In the genomic region with DNA sequence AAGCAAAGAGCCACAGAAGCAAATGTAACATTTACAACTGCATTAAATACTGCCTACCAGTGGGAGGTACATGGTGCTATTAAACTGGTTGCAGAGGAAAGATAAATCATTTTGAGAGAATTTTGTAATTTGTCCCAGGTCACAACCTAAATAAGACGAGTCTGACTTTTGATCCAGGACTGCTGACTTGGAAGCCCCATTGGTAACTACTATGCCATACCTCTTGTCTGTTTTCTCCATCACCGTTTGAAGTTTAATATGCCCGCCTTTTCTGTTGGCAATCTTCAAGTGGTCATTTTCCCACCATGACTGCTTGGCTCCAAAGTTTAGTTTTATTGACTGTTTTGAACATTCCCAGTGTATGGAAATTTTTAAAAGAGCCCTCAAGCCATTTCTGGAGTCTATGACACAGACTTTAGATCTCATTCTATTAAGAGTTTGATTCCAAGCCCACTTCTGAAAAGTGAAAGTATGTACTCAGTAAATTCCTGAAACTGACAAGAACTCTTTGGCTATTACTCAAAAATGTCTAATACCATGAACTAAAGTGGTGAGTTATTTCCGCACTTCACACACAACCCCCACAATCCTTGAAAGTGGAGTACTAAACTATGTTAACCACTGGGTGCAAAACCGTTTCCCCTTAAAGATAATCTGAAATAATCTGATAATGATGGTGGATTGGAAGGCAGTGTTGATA, we compare ENCODE assay signal across 23 cellular contexts.
DNase-seq lines count a peak whose midpoint lies in the region; ATAC-seq, FAIRE-seq and TF ChIP-seq lines count a peak whose summit lies in the region.
"Had no signal": no experiment of that assay in that cellular context is flagged by ENCODE, and none has a peak within 500 bp of the region (broad histone marks: within the 10 kb centered on the region; RNA-seq: fewer than 3 reads in every experiment).

No MANE protein-coding gene starts in this region.

- CTCF ChIA-PET in activated CD4-positive, alpha-beta memory T cell treated with anti-CD3 and anti-CD28 coated beads for 36 hours (lab: Charles Lee), result no interaction called here

- H3K4me1 ChIP-seq in left ventricle myocardium inferior (peaks cover 14% of the 10 kb centered on the region), neutrophil (ENCODE audit: control insufficient read depth in 1 of 2, insufficient read depth in 1 of 2, low read depth in 1 of 2, low read length in 1 of 2) (peaks cover 43 to 76% of the 10 kb centered on the region in 2 experiments)

- no peak for FAIRE-seq in RCC 7860 (lab: Jason Lieb, UNC)
- FAIRE-seq: islet of Langerhans had no signal

- H3K27ac Mint-ChIP-seq in activated CD4-positive, alpha-beta memory T cell treated with anti-CD3 and anti-CD28 coated beads for 36 hours, result no peak overlapping the region
- H3K27ac Mint-ChIP-seq: CD8-positive, alpha-beta memory T cell; natural killer cell treated with Interleukin-12 subunit alpha and Interleukin-12 subunit beta and Interleukin-15 and Interleukin-18, amount 100 ng/mL, for 72 hours had no signal

- H3K36me3 ChIP-seq in left ventricle myocardium inferior (no peaks in the 10 kb centered on the region), neutrophil (no peaks in the 10 kb centered on the region)
- H3K36me3 ChIP-seq: gastrocnemius medialis had no signal

- no peaks in the 10 kb centered on the region for H3K9me3 Mint-ChIP-seq in activated CD4-positive, alpha-beta memory T cell treated with anti-CD3 and anti-CD28 coated beads for 36 hours
- H3K9me3 Mint-ChIP-seq: CD8-positive, alpha-beta memory T cell; mesothelial cell of epicardium had no signal

- H3K4me3 ChIP-seq in left ventricle myocardium inferior (no peak overlapping the region), fibroblast of the aortic adventitia (ENCODE audit: low read depth, low read length) (no peak overlapping the region), neutrophil (ENCODE audit: low read depth in 1 of 2, low read length in 1 of 2) (no peak overlapping the region)
- H3K4me3 ChIP-seq: dorsolateral prefrontal cortex, gastrocnemius medialis had no signal

- H3K9me3 ChIP-seq in left ventricle myocardium inferior (replicated peaks) (no peaks in the 10 kb centered on the region), neutrophil (no peaks in the 10 kb centered on the region)
- H3K9me3 ChIP-seq: gastrocnemius medialis had no signal

- no peak for TF ChIP-seq CTCF in left ventricle myocardium inferior (IDR thresholded peaks at IDR 0.05; ENCODE audit: borderline replicate concordance)
- no peak for TF ChIP-seq CTCF in fibroblast of the aortic adventitia (IDR thresholded peaks at IDR 0.05; ENCODE audit: insufficient read depth, low read length)
- no peak for TF ChIP-seq CTCF in neutrophil (IDR thresholded peaks at IDR 0.05)

- peak overlapping the region; percentile 14 for H3K27ac ChIP-seq in left ventricle myocardium inferior (replicated peaks)
- H3K27ac ChIP-seq in neutrophil, result peak overlapping the region; percentile 66
- H3K27ac ChIP-seq: dorsolateral prefrontal cortex, gastrocnemius medialis, RWPE1 had no signal

- POLR2A ChIA-PET in activated CD4-positive, alpha-beta memory T cell treated with anti-CD3 and anti-CD28 coated beads for 36 hours (lab: Charles Lee), result no interaction called here

- no peaks in the 10 kb centered on the region for H3K4me1 Mint-ChIP-seq in activated CD4-positive, alpha-beta memory T cell treated with anti-CD3 and anti-CD28 coated beads for 36 hours (ENCODE audit: low read depth)
- H3K4me1 Mint-ChIP-seq: CD8-positive, alpha-beta memory T cell had no signal

- ATAC-seq in left cardiac atrium (no peak), GM18868 (IDR thresholded peaks at IDR 0.05; ENCODE audit: unreplicated experiment) (no peak)
- ATAC-seq: gastrocnemius medialis; natural killer cell treated with Interleukin-12 subunit alpha and Interleukin-12 subunit beta and Interleukin-15 and Interleukin-18, amount 100 ng/mL, for 72 hours had no signal

- no peaks in the 10 kb centered on the region for H3K36me3 Mint-ChIP-seq in activated CD4-positive, alpha-beta memory T cell treated with anti-CD3 and anti-CD28 coated beads for 36 hours
- H3K36me3 Mint-ChIP-seq: CD8-positive, alpha-beta memory T cell; mesothelial cell of epicardium; natural killer cell treated with Interleukin-12 subunit alpha and Interleukin-12 subunit beta and Interleukin-15 and Interleukin-18, amount 100 ng/mL, for 72 hours had no signal

- no peaks in the 10 kb centered on the region for H3K27me3 Mint-ChIP-seq in activated CD4-positive, alpha-beta memory T cell treated with anti-CD3 and anti-CD28 coated beads for 36 hours
- H3K27me3 Mint-ChIP-seq: CD8-positive, alpha-beta memory T cell; natural killer cell treated with Interleukin-12 subunit alpha and Interleukin-12 subunit beta and Interleukin-15 and Interleukin-18, amount 100 ng/mL, for 72 hours had no signal

- H3K4me3 Mint-ChIP-seq in activated CD4-positive, alpha-beta memory T cell treated with anti-CD3 and anti-CD28 coated beads for 36 hours, result no peak overlapping the region
- H3K4me3 Mint-ChIP-seq: CD8-positive, alpha-beta memory T cell; mesothelial cell of epicardium; natural killer cell treated with Interleukin-12 subunit alpha and Interleukin-12 subunit beta and Interleukin-15 and Interleukin-18, amount 100 ng/mL, for 72 hours had no signal

- H3K27me3 ChIP-seq in left ventricle myocardium inferior (ENCODE audit: low read depth), result no peaks in the 10 kb centered on the region
- H3K27me3 ChIP-seq in neutrophil, result no peaks in the 10 kb centered on the region
- H3K27me3 ChIP-seq: gastrocnemius medialis had no signal

- intact Hi-C loops in left ventricle myocardium inferior (cut with micrococcal nuclease) (no loop called here), left cardiac atrium (cut with DNase I) (no loop called here)
- intact Hi-C loops in activated CD4-positive, alpha-beta memory T cell treated with anti-CD3 and anti-CD28 coated beads for 36 hours (cut with micrococcal nuclease), result no loop called here

- DNase-seq in left ventricle myocardium inferior (no peak), left cardiac atrium (no peak), fibroblast of the aortic adventitia (ENCODE audit: low read depth) (peak; percentile 4), RCC 7860 (ENCODE audit: low spot score) (no peak)
- no peak for DNase-seq in stimulated activated naive CD4-positive, alpha-beta T cell (lab: John Stamatoyannopoulos, UW)
- no peak for DNase-seq in activated CD4-positive, alpha-beta memory T cell treated with anti-CD3 and anti-CD28 coated beads for 36 hours
- DNase-seq: 8988T; activated CD4-positive, alpha-beta T cell treated with anti-CD3 and anti-CD28 coated beads, Interleukin-2, amount 50 U/mL, for 4 hours; activated effector memory CD4-positive, alpha-beta T cell treated with anti-CD3 and anti-CD28 coated beads, Interleukin-2, amount 50 U/mL, for 16 hours; CD8-positive, alpha-beta memory T cell; dorsolateral prefrontal cortex; gastrocnemius medialis; hypothalamus; NCI-H146; NCI-H526; posterior cingulate gyrus; substantia nigra had no signal
